In genomic region chr9:127203501-127204327, GRCh38 we compare ENCODE assay signal across 22 cellular contexts.
DNase-seq lines count a peak whose midpoint lies in the region; ATAC-seq, FAIRE-seq and TF ChIP-seq lines count a peak whose summit lies in the region.
"Had no signal": no experiment of that assay in that cellular context is flagged by ENCODE, and none has a peak within 500 bp of the region (broad histone marks: within the 10 kb centered on the region; RNA-seq: fewer than 3 reads in every experiment).

No MANE protein-coding gene starts in this region.

- H2AK9ac ChIP-seq in IMR-90 (replicated peaks; ENCODE audit: low read depth, low read length, poor library complexity) = peak overlapping the region; percentile 72

- CTCF ChIA-PET in CD8-positive, alpha-beta T cell (lab: Charles Lee) = interaction anchor here (0.6 to 7.2 kb wide), 4 partner anchors 11 to 262 kb away, joined by 3 to 114 read pairs (median 11); no protein-coding TSS in a partner anchor
- CTCF ChIA-PET in IMR-90 (lab: Yijun Ruan, JAX) = no interaction called here

- no peak for TF ChIP-seq RAD21 in IMR-90 (IDR thresholded peaks at IDR 0.05; ENCODE audit: low read length)

- H3K27me3 ChIP-seq in CD8-positive, alpha-beta T cell (ENCODE audit: insufficient read depth, low read length) = no peaks in the 10 kb centered on the region
- H3K27me3 ChIP-seq in IMR-90 (ENCODE audit: control insufficient read depth, insufficient read depth, low read length) (peaks cover 7% of the 10 kb centered on the region; the same call in 1 of the 2 replicates), neuronal stem cell (ENCODE audit: control insufficient read depth in 3 of 3, insufficient read depth in 3 of 3, low read depth in 1 of 3, low read length in 3 of 3) (no peaks in the 10 kb centered on the region)
- H3K27me3 ChIP-seq: Peyer's patch had no signal

- H3K56ac ChIP-seq in IMR-90 (ENCODE audit: extremely low read depth, insufficient read depth, low read length) = no peak overlapping the region

- H2BK15ac ChIP-seq in IMR-90 (ENCODE audit: low read depth, low read length) (no peak overlapping the region), neuronal stem cell (ENCODE audit: low read length) (no peak overlapping the region)

- no peak overlapping the region for H3K27ac ChIP-seq in CD8-positive, alpha-beta T cell (ENCODE audit: low read depth, low read length)
- H3K27ac ChIP-seq in IMR-90 (ENCODE audit: insufficient read depth, low read length) (no peak overlapping the region), kidney (ENCODE audit: low read depth in 2 of 2, low read length in 2 of 2) (no peak overlapping the region), neuronal stem cell (replicated peaks; ENCODE audit: low read length) (no peak overlapping the region)
- H3K27ac ChIP-seq: Peyer's patch had no signal

- peaks cover 5% of the 10 kb centered on the region for H3K27me3 Mint-ChIP-seq in CD8-positive, alpha-beta T cell (ENCODE audit: low read depth)
- no peaks in the 10 kb centered on the region for H3K27me3 Mint-ChIP-seq in activated T-cell treated with anti-CD3 and anti-CD28 coated beads, Interleukin-2, amount 50 U/mL, for 24 hours
- H3K27me3 Mint-ChIP-seq: CD4-positive, CD25-positive, alpha-beta regulatory T cell; IgD-negative memory B cell had no signal

- no peak for TF ChIP-seq POLR2A in IMR-90 (IDR thresholded peaks at IDR 0.05; ENCODE audit: low read depth, low read length)
- no peak for TF ChIP-seq POLR2A in lower leg skin (IDR thresholded peaks at IDR 0.05)

- no peaks in the 10 kb centered on the region for H3K36me3 Mint-ChIP-seq in CD8-positive, alpha-beta T cell
- no peaks in the 10 kb centered on the region for H3K36me3 Mint-ChIP-seq in activated T-cell treated with anti-CD3 and anti-CD28 coated beads, Interleukin-2, amount 50 U/mL, for 24 hours (ENCODE audit: low read depth)

- H4K8ac ChIP-seq in IMR-90 (ENCODE audit: low read depth in 2 of 2, low read length in 2 of 2) = no peak overlapping the region
- H4K8ac ChIP-seq in neuronal stem cell (ENCODE audit: low read depth, low read length) = no peak overlapping the region

- peaks cover 4% of the 10 kb centered on the region; the same call in 1 of the 2 replicates for H3K9me1 ChIP-seq in IMR-90 (ENCODE audit: insufficient read depth, low read length)

- H2BK5ac ChIP-seq in IMR-90 (ENCODE audit: low read depth, low read length, poor library complexity, severe bottlenecking) (no peak overlapping the region), neuronal stem cell (ENCODE audit: low read length) (no peak overlapping the region)

- POLR2A ChIA-PET in CD8-positive, alpha-beta T cell (lab: Charles Lee) = no interaction called here
- POLR2A ChIA-PET in IMR-90 (lab: Charles Lee; ENCODE audit: unreplicated experiment) = no interaction called here

- H2BK120ac ChIP-seq in IMR-90 (ENCODE audit: low read depth, low read length) = no peak overlapping the region
- H2BK120ac ChIP-seq in neuronal stem cell (ENCODE audit: low read depth, low read length) = no peak overlapping the region

- peaks cover 12% of the 10 kb centered on the region for H3K4me1 ChIP-seq in CD8-positive, alpha-beta T cell (ENCODE audit: insufficient read depth, low read length)
- H3K4me1 ChIP-seq in IMR-90 (ENCODE audit: control insufficient read depth, insufficient read depth, low read length) = peaks cover 5% of the 10 kb centered on the region; the same call in 1 of the 2 replicates
- H3K4me1 ChIP-seq in kidney (ENCODE audit: control insufficient read depth in 1 of 2, insufficient read depth in 1 of 2, low read depth in 1 of 2, low read length in 2 of 2) = peaks cover 0 to 6% of the 10 kb centered on the region in 2 donors
- H3K4me1 ChIP-seq in neuronal stem cell (ENCODE audit: control insufficient read depth in 2 of 2, insufficient read depth in 1 of 2, low read depth in 1 of 2, low read length in 2 of 2) = peaks cover 0 to 4% of the 10 kb centered on the region in 2 donors

- H3K79me1 ChIP-seq in IMR-90 (ENCODE audit: low read depth in 1 of 2, low read length in 2 of 2) (no peaks in the 10 kb centered on the region), neuronal stem cell (ENCODE audit: low read depth, low read length) (no peaks in the 10 kb centered on the region)

- H3K4me2 ChIP-seq in IMR-90 (ENCODE audit: low read depth, low read length) = no peak overlapping the region
- H3K4me2 ChIP-seq in neuronal stem cell (ENCODE audit: insufficient read depth, low read length, poor library complexity, severe bottlenecking) = no peak overlapping the region
- H3K4me2 ChIP-seq: GM23338 had no signal

- no peak overlapping the region for H2BK20ac ChIP-seq in IMR-90 (ENCODE audit: low read depth, low read length)

- no peak overlapping the region for H2BK12ac ChIP-seq in neuronal stem cell (ENCODE audit: low read length)

- no peak for TF ChIP-seq CTCF in CD8-positive, alpha-beta T cell (IDR thresholded peaks at IDR 0.05)
- TF ChIP-seq CTCF in IMR-90 (conservative IDR thresholded peaks at IDR 0.05; ENCODE audit: low read depth, low read length) = no peak
- no peak for TF ChIP-seq CTCF in kidney (IDR thresholded peaks at IDR 0.05; ENCODE audit: borderline replicate concordance, extremely low read depth, insufficient read depth)
- TF ChIP-seq CTCF in lower leg skin (IDR thresholded peaks at IDR 0.05) = no peak

- H3K4ac ChIP-seq in IMR-90 (ENCODE audit: low read depth, low read length) (no peak overlapping the region), neuronal stem cell (ENCODE audit: low read length) (no peak overlapping the region)

- H3K4me1 Mint-ChIP-seq in CD8-positive, alpha-beta T cell (ENCODE audit: low read depth) = peaks cover 10% of the 10 kb centered on the region
- peaks cover 6% of the 10 kb centered on the region for H3K4me1 Mint-ChIP-seq in activated T-cell treated with anti-CD3 and anti-CD28 coated beads, Interleukin-2, amount 50 U/mL, for 24 hours (ENCODE audit: low read depth)

- no peaks in the 10 kb centered on the region for H3K9me3 ChIP-seq in CD8-positive, alpha-beta T cell (ENCODE audit: low read length)
- H3K9me3 ChIP-seq in IMR-90 (ENCODE audit: control insufficient read depth, insufficient read depth, low read length) = no peaks in the 10 kb centered on the region
- no peaks in the 10 kb centered on the region for H3K9me3 ChIP-seq in kidney (ENCODE audit: control insufficient read depth in 1 of 2, low read length in 2 of 2)
- no peaks in the 10 kb centered on the region for H3K9me3 ChIP-seq in neuronal stem cell (replicated peaks in 1 of 2; ENCODE audit: control insufficient read depth in 2 of 2, insufficient read depth in 1 of 2, low read depth in 1 of 2, low read length in 2 of 2)
- H3K9me3 ChIP-seq: Caco-2, Peyer's patch had no signal

- H3K36me3 ChIP-seq in CD8-positive, alpha-beta T cell (ENCODE audit: insufficient read depth, low read length) = no peaks in the 10 kb centered on the region
- H3K36me3 ChIP-seq in IMR-90 (ENCODE audit: control insufficient read depth, insufficient read depth, low read length) (no peaks in the 10 kb centered on the region), kidney (ENCODE audit: control insufficient read depth in 1 of 2, insufficient read depth in 2 of 2, low read length in 2 of 2) (peaks cover 0 to 3% of the 10 kb centered on the region in 2 donors), neuronal stem cell (replicated peaks in 1 of 2; ENCODE audit: control insufficient read depth in 2 of 2, insufficient read depth in 2 of 2, low read length in 2 of 2) (no peaks in the 10 kb centered on the region)

- BruUV-seq in IMR-90 (replicated peaks; lab: Mats Ljungman, UMichigan) = no TSS peak

- ATAC-seq in CD8-positive, alpha-beta T cell = peak; percentile 50
- ATAC-seq in IMR-90 (ENCODE audit: low read depth) (no peak), GM18517 (IDR thresholded peaks at IDR 0.05; ENCODE audit: unreplicated experiment) (no peak)
- ATAC-seq: GM23338 had no signal

- no peaks in the 10 kb centered on the region for H4K20me1 ChIP-seq in IMR-90 (ENCODE audit: insufficient read depth, low read length)

- H3K9ac ChIP-seq in IMR-90 (ENCODE audit: low read depth, low read length) = no peak overlapping the region
- no peak overlapping the region for H3K9ac ChIP-seq in kidney (ENCODE audit: low read length in 2 of 2)
- no peak overlapping the region for H3K9ac ChIP-seq in neuronal stem cell (ENCODE audit: low read depth, low read length, poor library complexity)

- 84% methylated on average over 2 of the region's 6 CpGs; no CpG with 5 or more reads in 1 of the 2 experiments for WGBS in IMR-90 (ENCODE audit: extremely low coverage in 2 of 2, insufficient read length in 1 of 2), 2 experiments
- no CpG with 5 or more reads among the region's 6 CpGs for WGBS in neuronal stem cell (ENCODE audit: extremely low coverage in 2 of 2, insufficient read length in 2 of 2, insufficient replicate concordance in 1 of 2), 2 donors
- 90 to 98% methylated on average over 6 of the region's 6 CpGs for WGBS in lower leg skin, 2 donors

- H3K23ac ChIP-seq in IMR-90 (ENCODE audit: low read depth, low read length) (no peak overlapping the region), neuronal stem cell (ENCODE audit: low read depth, low read length, poor library complexity) (no peak overlapping the region)

- H3K4me3 Mint-ChIP-seq in CD8-positive, alpha-beta T cell = no peak overlapping the region
- H3K4me3 Mint-ChIP-seq in activated T-cell treated with anti-CD3 and anti-CD28 coated beads, Interleukin-2, amount 50 U/mL, for 24 hours = no peak overlapping the region
- H3K4me3 Mint-ChIP-seq: CD4-positive, CD25-positive, alpha-beta regulatory T cell; GM23338; IgD-negative memory B cell had no signal

- H4K5ac ChIP-seq in IMR-90 (ENCODE audit: low read depth, low read length) = no peak overlapping the region

- dilution Hi-C loops in IMR-90 (cut with HindIII; ENCODE audit: low sequenced_read_pairs, unreplicated experiment) = no loop called here

- FAIRE-seq in kidney (lab: Jason Lieb, UNC) = no peak
- FAIRE-seq: GM12891 had no signal

- no peak overlapping the region for H2AK5ac ChIP-seq in IMR-90 (ENCODE audit: low read depth, low read length)
- H2AK5ac ChIP-seq in neuronal stem cell (ENCODE audit: low read depth, low read length) = no peak overlapping the region

- in situ Hi-C loops in IMR-90 (cut with MboI; ENCODE audit: low sequenced_read_pairs) = no loop called here

- intact Hi-C loops in CD8-positive, alpha-beta T cell (cut with DNase I, micrococcal nuclease) = no loop called here
- intact Hi-C loops in IMR-90 (cut with micrococcal nuclease) = loop anchor here (2.0 to 10.0 kb wide), 2 partner anchors 145 to 721 kb away; no protein-coding TSS in a partner anchor
- intact Hi-C loops in kidney (cut with DNase I) = no loop called here
- intact Hi-C loops in lower leg skin (cut with DNase I; ENCODE audit: low total_unique reads) = no loop called here

- DNase-seq in CD8-positive, alpha-beta T cell = no peak
- DNase-seq in IMR-90 = no peak
- peak; percentile 45 for DNase-seq in kidney
- DNase-seq in neuronal stem cell (ENCODE audit: low spot score) = no peak
- no peak for DNase-seq in GM03348 (ENCODE audit: low spot score)
- no peak for DNase-seq in activated T-cell treated with anti-CD3 and anti-CD28 coated beads, Interleukin-2, amount 50 U/mL, for 24 hours
- no peak for DNase-seq in lower leg skin (ENCODE audit: low spot score in 2 of 2)
- DNase-seq: Caco-2; CD4-positive, CD25-positive, alpha-beta regulatory T cell; DMS 273 treated with DMSO at 0.1 percent for 48 hours; DMS79 treated with DMSO at 0.1 percent for 48 hours; HCEC 1CT; NCI-H1105; NCI-H146; NCI-H2029; NCI-H345; NCI-H82 had no signal

- H2AFZ ChIP-seq in IMR-90 (replicated peaks; ENCODE audit: low read length, poor library complexity) (no peak overlapping the region), neuronal stem cell (ENCODE audit: low read length) (no peak overlapping the region)
- H2AFZ ChIP-seq: GM23338 had no signal

- no peak overlapping the region for H4K91ac ChIP-seq in IMR-90 (ENCODE audit: insufficient read depth, low read depth, low read length)
- H4K91ac ChIP-seq in neuronal stem cell (ENCODE audit: low read depth, low read length, poor library complexity) = no peak overlapping the region

- H3K9me3 Mint-ChIP-seq in CD8-positive, alpha-beta T cell = no peaks in the 10 kb centered on the region
- no peaks in the 10 kb centered on the region for H3K9me3 Mint-ChIP-seq in activated T-cell treated with anti-CD3 and anti-CD28 coated beads, Interleukin-2, amount 50 U/mL, for 24 hours
- H3K9me3 Mint-ChIP-seq: CD4-positive, CD25-positive, alpha-beta regulatory T cell; GM23338; IgD-negative memory B cell had no signal

- H3K14ac ChIP-seq in IMR-90 (replicated peaks; ENCODE audit: low read depth, low read length) (no peak overlapping the region), neuronal stem cell (ENCODE audit: low read length) (peak overlapping the region; percentile 72)

- H3K18ac ChIP-seq in IMR-90 (ENCODE audit: low read depth, low read length) = no peak overlapping the region
- H3K18ac ChIP-seq in neuronal stem cell (ENCODE audit: low read length) = no peak overlapping the region

- H3K4me3 ChIP-seq in CD8-positive, alpha-beta T cell (ENCODE audit: low read depth, low read length) = no peak overlapping the region
- no peak overlapping the region for H3K4me3 ChIP-seq in IMR-90 (ENCODE audit: insufficient read depth, low read depth, low read length)
- no peak overlapping the region for H3K4me3 ChIP-seq in kidney (ENCODE audit: low read length in 2 of 2)
- H3K4me3 ChIP-seq in neuronal stem cell (ENCODE audit: low read length in 2 of 2) = no peak overlapping the region
- H3K4me3 ChIP-seq in lower leg skin (ENCODE audit: low read depth, poor library complexity, severe bottlenecking) = no peak overlapping the region
- H3K4me3 ChIP-seq: GM23338, Peyer's patch had no signal

- no peak overlapping the region for H3K27ac Mint-ChIP-seq in CD8-positive, alpha-beta T cell
- no peak overlapping the region for H3K27ac Mint-ChIP-seq in activated T-cell treated with anti-CD3 and anti-CD28 coated beads, Interleukin-2, amount 50 U/mL, for 24 hours
- H3K27ac Mint-ChIP-seq: CD4-positive, CD25-positive, alpha-beta regulatory T cell; GM23338 had no signal
